11 cellular contexts compared by ENCODE assay signal in the genomic region with DNA sequence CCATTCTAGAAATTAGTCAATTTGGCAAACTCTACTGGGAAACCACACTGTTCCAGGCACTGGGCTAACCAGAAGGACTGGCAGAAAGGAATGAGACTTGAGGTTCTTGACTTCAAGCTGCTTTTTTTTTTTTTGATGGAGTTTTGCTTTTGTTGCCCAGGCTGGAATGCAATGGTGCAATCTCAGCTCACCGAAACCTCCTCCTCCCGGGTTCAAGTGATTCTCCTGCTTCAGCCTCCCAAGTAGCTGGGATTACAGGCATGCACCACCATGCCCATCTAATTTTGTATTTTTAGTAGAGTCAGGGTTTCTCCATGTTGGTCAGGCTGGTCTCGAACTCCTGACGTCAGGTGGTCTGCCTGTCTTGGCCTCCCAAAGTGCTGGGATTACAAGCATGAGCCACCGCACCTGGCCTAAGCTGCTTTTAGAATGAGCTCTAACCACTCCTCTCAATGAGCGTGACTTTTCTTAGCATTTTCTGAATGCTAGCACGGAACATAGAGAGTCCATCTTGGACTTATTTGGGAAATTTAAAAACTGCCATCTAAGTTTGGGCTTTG. TPM values are rescaled to one million over a fixed set of nuclear protein-coding genes. Genes with fewer than 3 reads are reported as not detected.
"Had no signal": no experiment of that assay in that cellular context is flagged by ENCODE, and none has a peak within 500 bp of the region (broad histone marks: within the 10 kb centered on the region; RNA-seq: fewer than 3 reads in every experiment).

No MANE protein-coding gene starts in this region.

RNA-seq across cellular contexts. Expression of a gene that starts 14.7 kb away (rescaled TPM):
- total RNA-seq: OCI-LY7, PC-3, PC-9, Right ventricle myocardium inferior, Right ventricle myocardium superior, RPMI7951, SJCRH30, SJSA1, SK-MEL-5 had no signal
- polyA plus RNA-seq: SK-N-SH had no signal

RNA-seq across cellular contexts. Expression of a gene that starts 39.9 kb away (rescaled TPM):
- total RNA-seq: OCI-LY7, PC-3, PC-9, Peyer's patch, Right ventricle myocardium inferior, Right ventricle myocardium superior, RPMI7951, SJCRH30, SJSA1, SK-MEL-5 had no signal
- polyA plus RNA-seq: SK-N-SH had no signal
